2 cellular contexts compared by ENCODE assay signal in genomic region chr11:72722050-72722748, GRCh38.
TF ChIP-seq lines count a peak whose summit lies in the region.

No MANE protein-coding gene starts in this region.

TF ChIP-seq in HEK293, 187 proteins besides CTCF, POLR2A, EP300 and RAD21 (continued from another document and continues in another):
- TF ChIP-seq BCL6B (tag by site-specific recombination; IDR thresholded peaks at IDR 0.05): peak; percentile 27; the same call in 1 of the 2 replicates
- peak; percentile 89 for TF ChIP-seq ZNF335 (tag by site-specific recombination; conservative IDR thresholded peaks at IDR 0.05)
- 0 out of 2 replicates have a peak, but pooled peaks have one; percentile 35 for TF ChIP-seq ZNF324 (tag by site-specific recombination; IDR thresholded peaks at IDR 0.05)
- TF ChIP-seq ZNF48 (tag by site-specific recombination; IDR thresholded peaks at IDR 0.05): no peak
- TF ChIP-seq ZBTB17 (tag by site-specific recombination; IDR thresholded peaks at IDR 0.05): peak; percentile 46; the same call in 1 of the 2 replicates
- no peak; the same call in 1 of the 2 replicates for TF ChIP-seq ZBTB20 (tag by site-specific recombination; IDR thresholded peaks at IDR 0.05)
- no peak for TF ChIP-seq GLI4 (tag by site-specific recombination; IDR thresholded peaks at IDR 0.05)
- TF ChIP-seq ZNF423 (tag by site-specific recombination; IDR thresholded peaks at IDR 0.05): peak; percentile 45; the same call in 1 of the 2 replicates
- peak; percentile 16; the same call in 1 of the 2 replicates for TF ChIP-seq SCRT1 (tag by site-specific recombination; IDR thresholded peaks at IDR 0.05; ENCODE audit: borderline replicate concordance)
- TF ChIP-seq KLF7 (tag by site-specific recombination; IDR thresholded peaks at IDR 0.05; ENCODE audit: borderline replicate concordance): no peak
- TF ChIP-seq SP2 (tag by site-specific recombination; IDR thresholded peaks at IDR 0.05): peak; percentile 40
- TF ChIP-seq REPIN1 (tag by site-specific recombination; IDR thresholded peaks at IDR 0.05; ENCODE audit: low read depth): peak; percentile 56; the same call in 1 of the 2 replicates
- TF ChIP-seq ZNF280D (tag by site-specific recombination; IDR thresholded peaks at IDR 0.05): no peak
- peak; percentile 68; the same call in 1 of the 2 replicates for TF ChIP-seq ZNF449 (tag by site-specific recombination; IDR thresholded peaks at IDR 0.05)
- no peak for TF ChIP-seq ZNF768 (tag by site-specific recombination; IDR thresholded peaks at IDR 0.05)
- peak; percentile 65 for TF ChIP-seq ZNF366 (tag by site-specific recombination; conservative IDR thresholded peaks at IDR 0.05)
- no peak for TF ChIP-seq ZNF19 (tag by site-specific recombination; IDR thresholded peaks at IDR 0.05; ENCODE audit: low read depth)
- TF ChIP-seq GLIS2 (tag by site-specific recombination; IDR thresholded peaks at IDR 0.05): peak; percentile 42
- peak; percentile 56; the same call in 1 of the 2 replicates for TF ChIP-seq ZBTB48 (tag by site-specific recombination; IDR thresholded peaks at IDR 0.05)
- peak; percentile 61 for TF ChIP-seq PRDM1 (tag by site-specific recombination; IDR thresholded peaks at IDR 0.05)
- TF ChIP-seq ZFP37 (tag by site-specific recombination; IDR thresholded peaks at IDR 0.05): 0 out of 2 replicates have a peak, but pooled peaks have one; percentile 65
- peak; percentile 59 for TF ChIP-seq REST (tag by site-specific recombination; IDR thresholded peaks at IDR 0.05)

TF ChIP-seq in SK-N-SH, 30 proteins besides CTCF, POLR2A, EP300 and RAD21 (continued from another document):
- no peak for TF ChIP-seq USF2 (IDR thresholded peaks at IDR 0.05; ENCODE audit: borderline replicate concordance, low read depth, low read length)
- TF ChIP-seq FOXM1 (IDR thresholded peaks at IDR 0.05; ENCODE audit: low read depth): no peak
- no peak for TF ChIP-seq ZBTB33 (IDR thresholded peaks at IDR 0.05; ENCODE audit: borderline replicate concordance, low read depth)
- peak; percentile 73; the same call in 1 of the 2 replicates for TF ChIP-seq TAF1 (IDR thresholded peaks at IDR 0.05; ENCODE audit: borderline replicate concordance, low read depth, low read length)
- TF ChIP-seq SIN3A (IDR thresholded peaks at IDR 0.05; ENCODE audit: borderline replicate concordance, low read depth, low read length): peak; percentile 75; the same call in 1 of the 2 replicates
- TF ChIP-seq REST (IDR thresholded peaks at IDR 0.05; ENCODE audit: low read depth, low read length): 0 out of 2 replicates have a peak, but pooled peaks have one; percentile 4
- no peak for TF ChIP-seq TCF12 (IDR thresholded peaks at IDR 0.05)
- no peak for TF ChIP-seq TEAD4 (IDR thresholded peaks at IDR 0.05; ENCODE audit: borderline replicate concordance, insufficient read depth)
- TF ChIP-seq PBX3 (IDR thresholded peaks at IDR 0.05): peak; percentile 58
- TF ChIP-seq MXI1 (IDR thresholded peaks at IDR 0.05; ENCODE audit: low read depth, low read length): peak; percentile 50; the same call in 1 of the 2 replicates
- no peak for TF ChIP-seq NRF1 (IDR thresholded peaks at IDR 0.05; ENCODE audit: low read depth, low read length)
- no peak for TF ChIP-seq RCOR1 (IDR thresholded peaks at IDR 0.05; ENCODE audit: low read length)
- no peak for TF ChIP-seq SMC3 (IDR thresholded peaks at IDR 0.05; ENCODE audit: low read depth, low read length)
- peak; percentile 33 for TF ChIP-seq CHD2 (IDR thresholded peaks at IDR 0.05; ENCODE audit: low read length, partially characterized antibody)
- TF ChIP-seq USF1 (IDR thresholded peaks at IDR 0.05; ENCODE audit: borderline replicate concordance, low read depth): no peak
- peak; percentile 99 for TF ChIP-seq RFX5 (IDR thresholded peaks at IDR 0.05; ENCODE audit: low read length)
- TF ChIP-seq NFIC (IDR thresholded peaks at IDR 0.05; ENCODE audit: borderline replicate concordance): no peak
- TF ChIP-seq GABPA (IDR thresholded peaks at IDR 0.05; ENCODE audit: low read depth): no peak
- no peak for TF ChIP-seq YY1 (IDR thresholded peaks at IDR 0.05; ENCODE audit: low read depth)
- TF ChIP-seq MAX (IDR thresholded peaks at IDR 0.05; ENCODE audit: low read depth): peak; percentile 41; the same call in 1 of the 2 replicates
- TF ChIP-seq POLR2AphosphoS5 (IDR thresholded peaks at IDR 0.05; ENCODE audit: low read depth, low read length): peak; percentile 15; the same call in 1 of the 2 replicates
- peak; percentile 83 for TF ChIP-seq ELF1 (IDR thresholded peaks at IDR 0.05)
- no peak for TF ChIP-seq FOSL2 (IDR thresholded peaks at IDR 0.05; ENCODE audit: borderline replicate concordance, low read depth)
- peak; percentile 38; the same call in 1 of the 2 replicates for TF ChIP-seq IRF3 (IDR thresholded peaks at IDR 0.05; ENCODE audit: low read depth, low read length)
TF ChIP-seq in SK-N-SH: peak in this region for 12.
